In the genomic region with DNA sequence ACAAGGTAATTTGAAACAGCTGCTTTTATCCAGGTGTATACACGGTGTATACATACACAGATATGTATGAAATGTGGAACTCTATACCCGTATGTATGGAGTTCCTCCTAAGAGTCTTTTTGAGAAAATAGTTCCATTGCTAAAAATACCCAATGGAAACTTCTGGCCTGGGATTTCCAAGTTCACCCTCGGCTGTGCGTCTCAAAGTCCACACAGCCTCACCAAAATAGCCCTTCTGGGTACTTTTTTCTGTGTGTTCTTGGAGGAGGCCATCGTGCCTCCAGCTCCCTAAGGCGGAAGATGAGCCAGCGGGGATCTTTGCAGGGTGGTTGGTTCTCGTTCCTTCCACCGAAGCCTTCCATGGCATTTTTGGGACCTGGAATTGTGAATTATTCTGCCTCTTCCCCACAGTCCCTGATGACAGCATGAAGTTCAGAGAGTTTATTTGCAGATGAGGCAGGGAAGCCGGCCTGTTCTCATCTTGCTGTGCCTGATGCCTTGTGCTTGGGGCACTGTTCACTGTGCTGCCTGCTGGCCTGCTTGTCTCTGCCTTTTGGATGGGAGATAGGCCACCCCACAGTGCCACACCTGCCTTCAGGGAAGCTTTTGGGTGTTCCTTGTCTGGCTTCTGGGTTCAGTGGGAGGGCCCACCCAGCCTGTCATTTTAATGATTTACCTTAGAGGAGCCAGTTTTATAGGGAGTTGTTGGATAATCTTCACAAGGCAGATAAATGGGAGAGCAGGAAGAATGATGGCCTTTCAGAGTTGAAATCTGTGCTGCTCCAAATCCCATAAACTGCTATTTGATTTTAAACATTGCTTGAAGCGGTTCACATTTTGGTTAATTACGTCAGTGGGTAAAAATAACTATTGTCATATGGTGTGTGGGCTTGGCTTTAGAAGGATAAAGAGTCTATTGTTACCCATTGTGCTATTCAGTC, we compare ENCODE assay signal across 10 cellular contexts.
A peak's percentile ranks its signal among the peaks of the same experiment; 100 is the strongest.
DNase-seq lines count a peak whose midpoint lies in the region; ATAC-seq lines count a peak whose summit lies in the region.
"Had no signal": no experiment of that assay in that cellular context is flagged by ENCODE, and none has a peak within 500 bp of the region (broad histone marks: within the 10 kb centered on the region; RNA-seq: fewer than 3 reads in every experiment).

No MANE protein-coding gene starts in this region.

- H3K9ac ChIP-seq in BLaER1 (no peak overlapping the region), Karpas-422 (ENCODE audit: low read length) (peak overlapping the region; percentile 90)

- H3K27me3 ChIP-seq in BLaER1 (no peaks in the 10 kb centered on the region), Karpas-422 (ENCODE audit: low read length) (no peaks in the 10 kb centered on the region)
- no peaks in the 10 kb centered on the region for H3K27me3 ChIP-seq in naive thymus-derived CD4-positive, alpha-beta T cell (ENCODE audit: control insufficient read depth in 2 of 2, insufficient read depth in 2 of 2, low read length in 2 of 2)

- H3K36me3 ChIP-seq in BLaER1 (no peaks in the 10 kb centered on the region), Karpas-422 (ENCODE audit: insufficient read depth, low read length) (no peaks in the 10 kb centered on the region)
- no peaks in the 10 kb centered on the region for H3K36me3 ChIP-seq in naive thymus-derived CD4-positive, alpha-beta T cell (ENCODE audit: control insufficient read depth in 2 of 3, insufficient read depth in 3 of 3, low read length in 3 of 3)

- H3K79me2 ChIP-seq in Karpas-422 (ENCODE audit: low read length) = peaks cover 76% of the 10 kb centered on the region

- peaks cover 0 to 6% (median 0%) of the 10 kb centered on the region in 5 donors for H3K36me3 Mint-ChIP-seq in naive thymus-derived CD4-positive, alpha-beta T cell
- H3K36me3 Mint-ChIP-seq in activated T-helper 2 cell treated with anti-CD3 and anti-CD28 coated beads, Interferon-gamma antibody, Interleukin-2, Interleukin-4, amounts not matched to agents 10 μg/mL and 5 μg/mL and 100 μg/mL, durations not matched to agents 14 hours and 24 hours and 36 hours (ENCODE audit: low read depth) = peaks cover 4% of the 10 kb centered on the region

- H3K9me3 Mint-ChIP-seq in naive thymus-derived CD4-positive, alpha-beta T cell = no peaks in the 10 kb centered on the region
- H3K9me3 Mint-ChIP-seq in activated T-helper 2 cell treated with anti-CD3 and anti-CD28 coated beads, Interferon-gamma antibody, Interleukin-2, Interleukin-4, amounts not matched to agents 10 μg/mL and 5 μg/mL and 100 μg/mL, durations not matched to agents 14 hours and 24 hours and 36 hours = no peaks in the 10 kb centered on the region

- peaks cover 33 to 77% (median 74%) of the 10 kb centered on the region in 7 donors for H3K4me1 Mint-ChIP-seq in naive thymus-derived CD4-positive, alpha-beta T cell
- peaks cover 63% of the 10 kb centered on the region for H3K4me1 Mint-ChIP-seq in activated T-helper 2 cell treated with anti-CD3 and anti-CD28 coated beads, Interferon-gamma antibody, Interleukin-2, Interleukin-4, amounts not matched to agents 10 μg/mL and 5 μg/mL and 100 μg/mL, durations not matched to agents 14 hours and 24 hours and 36 hours (ENCODE audit: low read depth)

- CTCF ChIA-PET in naive thymus-derived CD4-positive, alpha-beta T cell (lab: Charles Lee) = interaction anchor here (0.5 to 1.4 kb wide), 4 partner anchors 9 to 169 kb away, joined by 3 to 5 read pairs (median 4); no protein-coding TSS in a partner anchor

- peak overlapping the region in 7 of 9 donors; percentile 27 to 74 (median 45) for H3K27ac Mint-ChIP-seq in naive thymus-derived CD4-positive, alpha-beta T cell
- H3K27ac Mint-ChIP-seq in activated T-helper 2 cell treated with anti-CD3 and anti-CD28 coated beads, Interferon-gamma antibody, Interleukin-2, Interleukin-4, amounts not matched to agents 10 μg/mL and 5 μg/mL and 100 μg/mL, durations not matched to agents 14 hours and 24 hours and 36 hours = no peak overlapping the region

- POLR2A ChIA-PET in naive thymus-derived CD4-positive, alpha-beta T cell (lab: Charles Lee) = interaction anchor here (0.6 to 1.6 kb wide), 2 partner anchors 17 to 102 kb away, joined by 4 to 7 read pairs; no protein-coding TSS in a partner anchor

- H3K4me1 ChIP-seq in BLaER1 = peaks cover 68% of the 10 kb centered on the region
- peaks cover 100% of the 10 kb centered on the region for H3K4me1 ChIP-seq in Karpas-422 (ENCODE audit: low read length)
- peaks cover 9 to 22% of the 10 kb centered on the region in 2 donors for H3K4me1 ChIP-seq in naive thymus-derived CD4-positive, alpha-beta T cell (ENCODE audit: control insufficient read depth in 2 of 2, insufficient read depth in 2 of 2, low read length in 2 of 2)

- H3K9me3 ChIP-seq in BLaER1 (no peaks in the 10 kb centered on the region), Karpas-422 (ENCODE audit: low read length) (no peaks in the 10 kb centered on the region)
- no peaks in the 10 kb centered on the region for H3K9me3 ChIP-seq in naive thymus-derived CD4-positive, alpha-beta T cell (ENCODE audit: control insufficient read depth in 2 of 3, low read length in 3 of 3)

- H3K27me3 Mint-ChIP-seq in naive thymus-derived CD4-positive, alpha-beta T cell = no peaks in the 10 kb centered on the region
- no peaks in the 10 kb centered on the region for H3K27me3 Mint-ChIP-seq in activated T-helper 2 cell treated with anti-CD3 and anti-CD28 coated beads, Interferon-gamma antibody, Interleukin-2, Interleukin-4, amounts not matched to agents 10 μg/mL and 5 μg/mL and 100 μg/mL, durations not matched to agents 14 hours and 24 hours and 36 hours (ENCODE audit: low read depth)

- H4K20me1 ChIP-seq in BLaER1 = no peaks in the 10 kb centered on the region
- no peaks in the 10 kb centered on the region for H4K20me1 ChIP-seq in Karpas-422 (ENCODE audit: insufficient read depth, low read depth, low read length)

- H3K4me3 ChIP-seq in BLaER1 = no peak overlapping the region
- peak overlapping the region; percentile 61 for H3K4me3 ChIP-seq in Karpas-422 (ENCODE audit: low read length)
- H3K4me3 ChIP-seq in naive thymus-derived CD4-positive, alpha-beta T cell (ENCODE audit: low read length) = no peak overlapping the region

- no peak for ATAC-seq in naive thymus-derived CD4-positive, alpha-beta T cell
- ATAC-seq in HG02885 (IDR thresholded peaks at IDR 0.05; ENCODE audit: poor library complexity, unreplicated experiment) = no peak

- no peak overlapping the region for H2AFZ ChIP-seq in Karpas-422 (ENCODE audit: low read length)

- DNase-seq in Karpas-422 (peak; percentile 75), dedifferentiated amniotic fluid mesenchymal stem cell (ENCODE audit: extremely low spot score) (peak; percentile 40), KG1 (lab: John Stamatoyannopoulos, UW) (no peak), mucosa of gallbladder (ENCODE audit: low spot score) (no peak)
- DNase-seq in naive thymus-derived CD4-positive, alpha-beta T cell = no peak
- no peak for DNase-seq in activated T-helper 2 cell treated with anti-CD3 and anti-CD28 coated beads, Interferon-gamma antibody, Interleukin-2, Interleukin-4, amounts not matched to agents 10 μg/mL and 5 μg/mL and 100 μg/mL, durations not matched to agents 14 hours and 24 hours and 36 hours (ENCODE audit: low spot score)
- DNase-seq: activated CD4-positive, alpha-beta T cell treated with anti-CD3 and anti-CD28 coated beads, Interleukin-2, amount 50 U/mL, for 4 hours; NCI-H1436 treated with DMSO at 0.1 percent for 48 hours had no signal

- intact Hi-C loops in naive thymus-derived CD4-positive, alpha-beta T cell (cut with micrococcal nuclease) = no loop called here
- intact Hi-C loops in activated T-helper 2 cell treated with anti-CD3 and anti-CD28 coated beads, Interferon-gamma antibody, Interleukin-2, Interleukin-4, amounts not matched to agents 10 μg/mL and 5 μg/mL and 100 μg/mL, durations not matched to agents 14 hours and 24 hours and 36 hours (cut with micrococcal nuclease) = no loop called here

- H3K27ac ChIP-seq in BLaER1 = no peak overlapping the region; the same call in 1 of the 2 replicates
- H3K27ac ChIP-seq in Karpas-422 (ENCODE audit: low read length) = peak overlapping the region; percentile 99
- H3K27ac ChIP-seq in naive thymus-derived CD4-positive, alpha-beta T cell (ENCODE audit: low read depth, low read length) = no peak overlapping the region

- H3K4me3 Mint-ChIP-seq in naive thymus-derived CD4-positive, alpha-beta T cell = no peak overlapping the region
- no peak overlapping the region for H3K4me3 Mint-ChIP-seq in activated T-helper 2 cell treated with anti-CD3 and anti-CD28 coated beads, Interferon-gamma antibody, Interleukin-2, Interleukin-4, amounts not matched to agents 10 μg/mL and 5 μg/mL and 100 μg/mL, durations not matched to agents 14 hours and 24 hours and 36 hours (ENCODE audit: low read depth)

- H3K4me2 ChIP-seq in BLaER1 (peak overlapping the region; percentile 36), Karpas-422 (ENCODE audit: low read depth, low read length, poor library complexity, severe bottlenecking) (peak overlapping the region; percentile 90)

- no peaks in the 10 kb centered on the region for H3K9me2 ChIP-seq in Karpas-422 (replicated peaks; ENCODE audit: insufficient read depth, low read length)

Comparison
In these comparisons a context has a peak if more than half of its experiments do, and no peak if none do; other contexts are left out.
1. DNase-seq: peak in Karpas-422 (single experiment) and dedifferentiated amniotic fluid mesenchymal stem cell (single experiment); none in naive thymus-derived CD4-positive, alpha-beta T cell (0 of 9), activated T-helper 2 cell treated with anti-CD3 and anti-CD28 coated beads, Interferon-gamma antibody, Interleukin-2, Interleukin-4, amounts not matched to agents 10 μg/mL and 5 μg/mL and 100 μg/mL, durations not matched to agents 14 hours and 24 hours and 36 hours (single experiment), KG1 (single experiment) and mucosa of gallbladder (single experiment).